Comparison of ENCODE assay signal across 32 cellular contexts in genomic region chr17:10394201-10394887, GRCh38. TPM values are rescaled to one million over a fixed set of nuclear protein-coding genes. Genes with fewer than 3 reads are reported as not detected.
DNase-seq lines count a peak whose midpoint lies in the region; ATAC-seq and TF ChIP-seq lines count a peak whose summit lies in the region.
"Had no signal": no experiment of that assay in that cellular context is flagged by ENCODE, and none has a peak within 500 bp of the region (broad histone marks: within the 10 kb centered on the region; RNA-seq: fewer than 3 reads in every experiment).

No MANE protein-coding gene starts in this region.

- H3K9me3 ChIP-seq in Peyer's patch, result no peaks in the 10 kb centered on the region
- H3K9me3 ChIP-seq: ascending aorta, heart right ventricle, mucosa of descending colon, ovary, right atrium auricular region, upper lobe of right lung had no signal

- TF ChIP-seq CTCF in GM10248 (IDR thresholded peaks at IDR 0.05; ENCODE audit: control extremely low read depth, extremely low read depth, low read depth, missing control alignments) (no peak), brain microvascular endothelial cell (IDR thresholded peaks at IDR 0.05; ENCODE audit: low read depth, low read length, missing control alignments) (no peak), Peyer's patch (IDR thresholded peaks at IDR 0.05) (no peak)

- H3K36me3 ChIP-seq in brain microvascular endothelial cell (replicated peaks) (no peaks in the 10 kb centered on the region), Peyer's patch (no peaks in the 10 kb centered on the region)
- H3K36me3 ChIP-seq: ascending aorta, heart right ventricle, ovary, right atrium auricular region, upper lobe of right lung had no signal

- DNase-seq in GM10248 (ENCODE audit: extremely low spot score) (peak; percentile 11), NCI-H524 treated with DMSO at 0.1 percent for 48 hours (lab: John Stamatoyannopoulos, UW) (peak; percentile 88), EL (no peak), brain microvascular endothelial cell (no peak), Peyer's patch (no peak)
- DNase-seq: activated CD4-positive, alpha-beta T cell treated with anti-CD3 and anti-CD28 coated beads for 36 hours; activated CD8-positive, alpha-beta T cell treated with anti-CD3 and anti-CD28 coated beads, Interleukin-2, amount 10 ng/mL, durations not matched to agents 7 days and 5 days; activated effector memory CD4-positive, alpha-beta T cell treated with anti-CD3 and anti-CD28 coated beads, Interleukin-2, amount 50 U/mL, for 16 hours; activated naive CD8-positive, alpha-beta T cell treated with anti-CD3 and anti-CD28 coated beads, Interleukin-2, amount 10 ng/mL, durations not matched to agents 7 days and 5 days; caudate nucleus; DMS53; foreskin keratinocyte; GDM1; GM23248; heart right ventricle; mucosa of descending colon; NCI-H510A; ovary; PC-9; SHP77; stimulated activated CD4-positive, alpha-beta T cell treated with anti-CD3 and anti-CD28 coated beads, Interleukin-12 subunit alpha, Interleukin-12 subunit beta, amount 100 ng/mL, for 4 hours; stimulated activated CD4-positive, alpha-beta T cell treated with anti-CD3 and anti-CD28 coated beads, Interleukin-4, amount 100 ng/mL, for 24 hours; upper lobe of right lung had no signal

- CTCF ChIA-PET in GM10248 (lab: Yijun Ruan, JAX), result interaction anchor here (1.2 to 1.7 kb wide), 2 partner anchors 11 to 223 kb away, joined by 3 to 4 read pairs; no protein-coding TSS in a partner anchor

- H3K4me3 ChIP-seq in brain microvascular endothelial cell (ENCODE audit: low read depth, low read length) (no peak overlapping the region), Peyer's patch (no peak overlapping the region)
- H3K4me3 ChIP-seq: ascending aorta, GM23248, heart right ventricle, lung, mucosa of descending colon, ovary, PC-9, right atrium auricular region, upper lobe of right lung had no signal

- no peak for TF ChIP-seq POLR2A in Peyer's patch (IDR thresholded peaks at IDR 0.05)

- H3K27me3 ChIP-seq in brain microvascular endothelial cell (replicated peaks), result no peaks in the 10 kb centered on the region
- H3K27me3 ChIP-seq in Peyer's patch, result no peaks in the 10 kb centered on the region
- H3K27me3 ChIP-seq: ascending aorta, foreskin keratinocyte, ovary, right atrium auricular region, upper lobe of right lung had no signal

- ATAC-seq in GM18870 (IDR thresholded peaks at IDR 0.05; ENCODE audit: unreplicated experiment) (peak; percentile 64), HG02870 (IDR thresholded peaks at IDR 0.05; ENCODE audit: unreplicated experiment) (peak; percentile 67), HG02623 (IDR thresholded peaks at IDR 0.05; ENCODE audit: unreplicated experiment) (no peak)
- ATAC-seq: activated CD4-positive, alpha-beta T cell treated with anti-CD3 and anti-CD28 coated beads for 36 hours; activated CD8-positive, alpha-beta T cell treated with anti-CD3 and anti-CD28 coated beads, Interleukin-2, amount 10 ng/mL, durations not matched to agents 7 days and 5 days; esophagus mucosa; foreskin keratinocyte; heart right ventricle; mucosa of descending colon; stimulated activated effector memory CD8-positive, alpha-beta T cell treated with anti-CD3 and anti-CD28 coated beads, Interleukin-12 subunit alpha, Interleukin-12 subunit beta, amount 100 ng/mL, for 72 hours; upper lobe of right lung had no signal

- POLR2A ChIA-PET in GM10248 (lab: Yijun Ruan, JAX), result no interaction called here

- in situ Hi-C loops in brain microvascular endothelial cell (cut with HindIII; ENCODE audit: low pct_ligation_motif_present, low sequenced_read_pairs), result no loop called here

- no peaks in the 10 kb centered on the region for H3K4me1 ChIP-seq in Peyer's patch
- H3K4me1 ChIP-seq: ascending aorta, foreskin keratinocyte, heart right ventricle, right atrium auricular region, upper lobe of right lung had no signal

- H3K27ac ChIP-seq in brain microvascular endothelial cell (no peak overlapping the region), Peyer's patch (no peak overlapping the region)
- H3K27ac ChIP-seq: ascending aorta, foreskin keratinocyte, GM23248, heart right ventricle, HL-60, ovary, PC-9, right atrium auricular region, upper lobe of right lung had no signal

RNA-seq across cellular contexts. Expression of gene MYH13, which starts 21.5 kb away (rescaled TPM):
- total RNA-seq in Peyer's patch, result 10 to 100 TPM in 1 of 4 donors, under 1 TPM in 1, not detected in 2; 0.19 to 11.6 TPM
- total RNA-seq: activated CD4-positive, alpha-beta T cell treated with anti-CD3 and anti-CD28 coated beads for 36 hours; activated CD8-positive, alpha-beta T cell treated with anti-CD3 and anti-CD28 coated beads, Interleukin-2, amount 10 ng/mL, durations not matched to agents 7 days and 5 days; activated naive CD8-positive, alpha-beta T cell treated with anti-CD3 and anti-CD28 coated beads, Interleukin-2, amount 10 ng/mL, durations not matched to agents 7 days and 5 days; ascending aorta; foreskin keratinocyte; GM23248; heart right ventricle; lung; ovary; PC-9; right atrium auricular region; upper lobe of right lung had no signal

RNA-seq across cellular contexts. Expression of gene MYH8, which starts 27.4 kb away (rescaled TPM):
- not detected for total RNA-seq in Peyer's patch
- total RNA-seq: activated CD4-positive, alpha-beta T cell treated with anti-CD3 and anti-CD28 coated beads for 36 hours; activated CD8-positive, alpha-beta T cell treated with anti-CD3 and anti-CD28 coated beads, Interleukin-2, amount 10 ng/mL, durations not matched to agents 7 days and 5 days; activated naive CD8-positive, alpha-beta T cell treated with anti-CD3 and anti-CD28 coated beads, Interleukin-2, amount 10 ng/mL, durations not matched to agents 7 days and 5 days; ascending aorta; esophagus mucosa; foreskin keratinocyte; GM23248; heart right ventricle; mucosa of descending colon; ovary; PC-9; right atrium auricular region; upper lobe of right lung had no signal

Comparison
In these comparisons a context has a peak if more than half of its experiments do, and no peak if none do; other contexts are left out.
1. DNase-seq: peak in GM10248 (single experiment) and NCI-H524 treated with DMSO at 0.1 percent for 48 hours (single experiment); none in EL (single experiment), brain microvascular endothelial cell (single experiment) and Peyer's patch (0 of 3).